Comparison of ENCODE assay signal across 8 cellular contexts in the genomic region with DNA sequence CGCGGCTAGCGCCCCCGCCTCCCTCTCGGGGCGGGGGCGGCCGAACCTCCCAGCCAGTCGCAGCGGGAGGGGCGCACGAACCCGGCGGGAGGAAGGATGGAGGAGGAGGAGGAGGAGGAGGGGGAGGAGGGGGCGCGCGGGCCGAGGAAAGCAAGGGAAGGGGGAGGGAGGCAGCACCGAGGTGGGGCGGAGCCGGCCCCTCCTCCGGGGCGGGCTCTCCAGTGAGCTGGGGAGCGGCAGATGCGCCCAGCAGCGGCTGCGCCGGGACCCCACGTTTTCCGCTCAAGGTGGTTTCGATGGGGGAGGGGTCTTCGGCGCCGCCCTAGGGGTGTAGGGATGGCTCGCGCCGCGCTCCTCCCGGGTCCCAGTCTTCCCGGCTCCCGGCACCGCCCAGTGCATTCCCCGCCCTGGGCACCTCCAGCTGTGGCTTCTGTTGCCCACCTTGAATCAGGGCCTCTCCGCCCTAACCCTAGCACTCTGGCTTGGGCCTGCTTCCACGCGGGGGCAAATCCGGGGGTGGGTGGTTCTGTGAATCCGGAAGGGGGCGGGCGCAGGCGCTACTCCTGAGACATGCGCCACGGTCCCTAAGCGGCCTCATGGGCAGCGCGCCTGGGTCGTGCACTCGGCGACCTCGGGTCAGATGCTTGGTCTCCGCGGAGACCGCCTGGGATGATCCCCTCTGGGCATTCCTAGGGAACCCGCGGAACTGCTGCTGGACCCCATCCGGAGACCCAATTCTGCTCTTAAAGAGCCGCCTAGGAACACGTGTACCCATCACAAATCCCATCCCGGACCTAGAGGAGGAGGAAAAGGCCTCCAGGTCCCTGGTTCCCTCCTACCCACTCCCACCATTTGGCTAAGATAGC.
DNase-seq lines count a peak whose midpoint lies in the region; ATAC-seq lines count a peak whose summit lies in the region.

A gene with protein sequence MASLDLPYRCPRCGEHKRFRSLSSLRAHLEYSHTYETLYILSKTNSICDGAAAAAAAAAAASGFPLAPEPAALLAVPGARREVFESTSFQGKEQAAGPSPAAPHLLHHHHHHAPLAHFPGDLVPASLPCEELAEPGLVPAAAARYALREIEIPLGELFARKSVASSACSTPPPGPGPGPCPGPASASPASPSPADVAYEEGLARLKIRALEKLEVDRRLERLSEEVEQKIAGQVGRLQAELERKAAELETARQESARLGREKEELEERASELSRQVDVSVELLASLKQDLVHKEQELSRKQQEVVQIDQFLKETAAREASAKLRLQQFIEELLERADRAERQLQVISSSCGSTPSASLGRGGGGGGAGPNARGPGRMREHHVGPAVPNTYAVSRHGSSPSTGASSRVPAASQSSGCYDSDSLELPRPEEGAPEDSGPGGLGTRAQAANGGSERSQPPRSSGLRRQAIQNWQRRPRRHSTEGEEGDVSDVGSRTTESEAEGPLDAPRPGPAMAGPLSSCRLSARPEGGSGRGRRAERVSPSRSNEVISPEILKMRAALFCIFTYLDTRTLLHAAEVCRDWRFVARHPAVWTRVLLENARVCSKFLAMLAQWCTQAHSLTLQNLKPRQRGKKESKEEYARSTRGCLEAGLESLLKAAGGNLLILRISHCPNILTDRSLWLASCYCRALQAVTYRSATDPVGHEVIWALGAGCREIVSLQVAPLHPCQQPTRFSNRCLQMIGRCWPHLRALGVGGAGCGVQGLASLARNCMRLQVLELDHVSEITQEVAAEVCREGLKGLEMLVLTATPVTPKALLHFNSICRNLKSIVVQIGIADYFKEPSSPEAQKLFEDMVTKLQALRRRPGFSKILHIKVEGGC (minus strand): TSS at position 183 of the 866 bp plus-strand sequence. CDS start 14,848 bp downstream, outside the sequence.

- H3K4me1 ChIP-seq in adipocyte (ENCODE audit: control insufficient read depth, insufficient read depth, low read length): peaks cover 3% of the 10 kb centered on the region
- peaks cover 5% of the 10 kb centered on the region; the same call in 1 of the 2 replicates for H3K4me1 ChIP-seq in iPS-20b (ENCODE audit: insufficient read depth, low read length)

- in situ Hi-C loops in KBM-7 (cut with MboI; ENCODE audit: low pct_unique_long_range_greater_than_20kb, low sequenced_read_pairs): no loop called here

- DNase-seq in ELR (ENCODE audit: low read depth): peak; percentile 45
- DNase-seq in KBM-7: peak; percentile 88
- peak; percentile 36 to 72 (median 49) for DNase-seq in T-helper 1 cell
- peak; percentile 65 for DNase-seq in adipocyte (ENCODE audit: low read depth)
- peak; percentile 60 to 69 for DNase-seq in stimulated activated CD4-positive, alpha-beta T cell treated with anti-CD3 and anti-CD28 coated beads, Interleukin-15, amount 100 ng/mL, for 48 hours (ENCODE audit: low read depth in 2 of 2)
- DNase-seq in globus pallidus (ENCODE audit: low spot score): no peak

- H3K9ac ChIP-seq in adipocyte (ENCODE audit: low read length): peak within 1 kb of the TSS; percentile 72
- H3K9ac ChIP-seq in iPS-20b (ENCODE audit: low read depth, low read length): peak within 1 kb of the TSS; percentile 75; the same call in 1 of the 2 replicates

- H3K36me3 ChIP-seq in adipocyte (ENCODE audit: control insufficient read depth, insufficient read depth, low read length, severe bottlenecking) (no peaks in the 10 kb centered on the region), iPS-20b (ENCODE audit: insufficient read depth, low read depth, low read length) (no peaks in the 10 kb centered on the region)

- H3K27ac ChIP-seq in iPS-20b (ENCODE audit: low read length): no peak within 1 kb of the TSS

- peak within 1 kb of the TSS; percentile 80 for H3K4me3 ChIP-seq in adipocyte (ENCODE audit: low read length)
- H3K4me3 ChIP-seq in iPS-20b (ENCODE audit: low read length): peak within 1 kb of the TSS; percentile 79

- H3K9me3 ChIP-seq in adipocyte (ENCODE audit: control insufficient read depth, low read length) (no peaks in the 10 kb centered on the region), iPS-20b (ENCODE audit: insufficient read depth, low read depth, low read length) (no peaks in the 10 kb centered on the region)

- H3K27me3 ChIP-seq in adipocyte (replicated peaks; ENCODE audit: control insufficient read depth, insufficient read depth, low read length) (peaks cover 34% of the 10 kb centered on the region), iPS-20b (ENCODE audit: insufficient read depth, low read length) (peaks cover 62% of the 10 kb centered on the region)

- ATAC-seq in GM21529 (IDR thresholded peaks at IDR 0.05; ENCODE audit: unreplicated experiment): peak; percentile 77
